ENCODE assay signal across 26 cellular contexts in genomic region chr3:4672727-4673126, GRCh38.
"Had no signal": no experiment of that assay in that cellular context is flagged by ENCODE, and none has a peak within 500 bp of the region (broad histone marks: within the 10 kb centered on the region; RNA-seq: fewer than 3 reads in every experiment).

No MANE protein-coding gene starts in this region.

- H3K9me3 ChIP-seq: body of pancreas, Peyer's patch had no signal

- H3K9me3 Mint-ChIP-seq: activated naive CD4-positive, alpha-beta T cell treated with anti-CD3 and anti-CD28 coated beads, Interleukin-2, amount 50 U/mL, for 24 hours; activated T-cell treated with anti-CD3 and anti-CD28 coated beads, Interleukin-2, amount 50 U/mL, for 24 hours; activated T-helper 1 cell treated with anti-CD3 and anti-CD28 coated beads, Interleukin-12 subunit alpha, Interleukin-12 subunit beta, Interleukin-2, Interleukin-4 antibody, amounts not matched to agents 30 ng/mL and 10 ng/mL and 1 ng/mL, durations not matched to agents 14 hours and 24 hours and 36 hours; T-helper 1 cell treated with Interleukin-12 subunit alpha and Interleukin-12 subunit beta and Interleukin-4 antibody, amounts not matched to agents 30 μg/mL and 1 μg/mL, for 36 hours had no signal

- H3K4me1 Mint-ChIP-seq: activated CD8-positive, alpha-beta memory T cell treated with anti-CD3 and anti-CD28 coated beads, Interleukin-2, amount 10 ng/mL, durations not matched to agents 7 days and 5 days; activated naive CD4-positive, alpha-beta T cell treated with anti-CD3 and anti-CD28 coated beads, Interleukin-2, amount 50 U/mL, for 24 hours had no signal

- H3K27ac ChIP-seq: body of pancreas, Peyer's patch, RWPE1 had no signal

- H3K4me3 ChIP-seq: body of pancreas, K562, Peyer's patch had no signal

- H3K27me3 Mint-ChIP-seq: activated CD8-positive, alpha-beta memory T cell treated with anti-CD3 and anti-CD28 coated beads, Interleukin-2, amount 10 ng/mL, durations not matched to agents 7 days and 5 days; activated naive CD4-positive, alpha-beta T cell treated with anti-CD3 and anti-CD28 coated beads, Interleukin-2, amount 50 U/mL, for 24 hours; activated T-cell treated with anti-CD3 and anti-CD28 coated beads, Interleukin-2, amount 50 U/mL, for 24 hours had no signal

- H3K4me1 ChIP-seq: body of pancreas, Peyer's patch had no signal

- H3K27me3 ChIP-seq: body of pancreas, Peyer's patch had no signal

- ATAC-seq: activated CD8-positive, alpha-beta memory T cell treated with anti-CD3 and anti-CD28 coated beads, Interleukin-2, amount 10 ng/mL, durations not matched to agents 7 days and 5 days; body of pancreas; K562 had no signal

- DNase-seq: activated CD4-positive, alpha-beta T cell treated with anti-CD3 and anti-CD28 coated beads for 48 hours; activated CD4-positive, alpha-beta T cell treated with anti-CD3 and anti-CD28 coated beads, Interleukin-2, amount 50 U/mL, for 48 hours; activated CD4-positive, CD25-positive, alpha-beta regulatory T cell treated with anti-CD3 and anti-CD28 coated beads, Interleukin-2, amount 50 U/mL, for 72 hours; activated CD8-positive, alpha-beta memory T cell treated with anti-CD3 and anti-CD28 coated beads, Interleukin-2, amount 10 ng/mL, durations not matched to agents 7 days and 5 days; activated effector memory CD4-positive, alpha-beta T cell treated with Interleukin-2 at 50 U/mL for 16 hours; activated naive CD4-positive, alpha-beta T cell; activated T-cell treated with anti-CD3 and anti-CD28 coated beads, Interleukin-2, amount 50 U/mL, for 24 hours; aorta; body of pancreas; Karpas-422; MM.1S; NCI-H1105; NCI-H1436; NCI-H1694 treated with DMSO at 0.1 percent for 48 hours; NCI-H2029 treated with DMSO at 0.1 percent for 48 hours; NCI-H345; NCI-H510A; NCI-H526 treated with DMSO at 0.1 percent for 48 hours; NCI-H82; Peyer's patch; SHP77 treated with DMSO at 0.1 percent for 48 hours had no signal

- H3K4me3 Mint-ChIP-seq: activated CD8-positive, alpha-beta memory T cell treated with anti-CD3 and anti-CD28 coated beads, Interleukin-2, amount 10 ng/mL, durations not matched to agents 7 days and 5 days; activated naive CD4-positive, alpha-beta T cell treated with anti-CD3 and anti-CD28 coated beads, Interleukin-2, amount 50 U/mL, for 24 hours; activated T-cell treated with anti-CD3 and anti-CD28 coated beads, Interleukin-2, amount 50 U/mL, for 24 hours; activated T-helper 1 cell treated with anti-CD3 and anti-CD28 coated beads, Interleukin-12 subunit alpha, Interleukin-12 subunit beta, Interleukin-2, Interleukin-4 antibody, amounts not matched to agents 30 ng/mL and 10 ng/mL and 1 ng/mL, durations not matched to agents 14 hours and 24 hours and 36 hours; T-helper 1 cell treated with Interleukin-12 subunit alpha and Interleukin-12 subunit beta and Interleukin-4 antibody, amounts not matched to agents 30 μg/mL and 1 μg/mL, for 36 hours had no signal

- H3K27ac Mint-ChIP-seq: activated CD8-positive, alpha-beta memory T cell treated with anti-CD3 and anti-CD28 coated beads, Interleukin-2, amount 10 ng/mL, durations not matched to agents 7 days and 5 days; activated naive CD4-positive, alpha-beta T cell treated with anti-CD3 and anti-CD28 coated beads, Interleukin-2, amount 50 U/mL, for 24 hours; activated T-cell treated with anti-CD3 and anti-CD28 coated beads, Interleukin-2, amount 50 U/mL, for 24 hours; activated T-helper 1 cell treated with anti-CD3 and anti-CD28 coated beads, Interleukin-12 subunit alpha, Interleukin-12 subunit beta, Interleukin-2, Interleukin-4 antibody, amounts not matched to agents 30 ng/mL and 10 ng/mL and 1 ng/mL, durations not matched to agents 14 hours and 24 hours and 36 hours; T-helper 1 cell treated with Interleukin-12 subunit alpha and Interleukin-12 subunit beta and Interleukin-4 antibody, amounts not matched to agents 30 μg/mL and 1 μg/mL, for 36 hours had no signal
